10 cellular contexts compared by ENCODE assay signal in genomic region chr5:140568664-140569063, GRCh38. TPM values are rescaled to one million over a fixed set of nuclear protein-coding genes. Genes with fewer than 3 reads are reported as not detected.
DNase-seq lines count a peak whose midpoint lies in the region; ATAC-seq and TF ChIP-seq lines count a peak whose summit lies in the region.
"Had no signal": no experiment of that assay in that cellular context is flagged by ENCODE, and none has a peak within 500 bp of the region (broad histone marks: within the 10 kb centered on the region; RNA-seq: fewer than 3 reads in every experiment).

No MANE protein-coding gene starts in this region.

- peak overlapping the region; percentile 5 for H3K9ac ChIP-seq in fibroblast of lung (ENCODE audit: insufficient read depth, low read length)
- H3K9ac ChIP-seq: GM23248 had no signal

- CTCF ChIA-PET in Caco-2 (lab: Charles Lee) (no interaction called here), T-cell (lab: Charles Lee) (interaction anchor here (1.0 to 1.4 kb wide), 2 partner anchors 22 to 66 kb away, joined by 4 read pairs; no protein-coding TSS in a partner anchor)

- no peaks in the 10 kb centered on the region for H3K9me3 Mint-ChIP-seq in Caco-2 (ENCODE audit: unreplicated experiment)
- no peaks in the 10 kb centered on the region for H3K9me3 Mint-ChIP-seq in T-cell

- H2AFZ ChIP-seq in fibroblast of lung (ENCODE audit: low read length), result no peak overlapping the region
- H2AFZ ChIP-seq: GM23248 had no signal

- no peaks in the 10 kb centered on the region for H4K20me1 ChIP-seq in fibroblast of lung (ENCODE audit: control insufficient read depth, extremely low read depth, insufficient read depth, low read length)

- H3K4me3 Mint-ChIP-seq in Caco-2 (ENCODE audit: unreplicated experiment), result no peak overlapping the region
- peak overlapping the region; percentile 67 to 75 (median 70) for H3K4me3 Mint-ChIP-seq in T-cell

- no peaks in the 10 kb centered on the region for H3K27me3 ChIP-seq in Caco-2 (replicated peaks; ENCODE audit: control insufficient read depth, insufficient read depth, low read length)
- H3K27me3 ChIP-seq in fibroblast of lung (ENCODE audit: control insufficient read depth, insufficient read depth, low read length), result no peaks in the 10 kb centered on the region

- intact Hi-C loops in Caco-2 (cut with micrococcal nuclease; ENCODE audit: unreplicated experiment), result no loop called here

- H3K9me3 ChIP-seq in Caco-2, result no peaks in the 10 kb centered on the region
- H3K9me3 ChIP-seq in fibroblast of lung (ENCODE audit: control insufficient read depth, insufficient read depth, low read depth, low read length), result no peaks in the 10 kb centered on the region

- POLR2A ChIA-PET in Caco-2 (lab: Charles Lee) (no interaction called here), T-cell (lab: Charles Lee) (interaction anchor here in 1 of 2 donors (0.6 to 0.7 kb wide), 2 partner anchors 162 to 168 kb away, joined by 3 read pairs; no protein-coding TSS in a partner anchor)

- DNase-seq in Caco-2, result no peak
- DNase-seq in T-cell, result no peak
- no peak for DNase-seq in fibroblast of lung (ENCODE audit: low read depth in 2 of 2)
- DNase-seq in NCI-H345 treated with DMSO at 0.1 percent for 48 hours (lab: John Stamatoyannopoulos, UW; ENCODE audit: unreplicated experiment), result no peak
- DNase-seq in NOMO-1 treated with DMSO at 0.1 percent for 48 hours (lab: John Stamatoyannopoulos, UW; ENCODE audit: unreplicated experiment), result no peak
- no peak for DNase-seq in foreskin fibroblast
- DNase-seq in C1 segment of cervical spinal cord (lab: John Stamatoyannopoulos, UW), result no peak
- DNase-seq: GM23248, NCI-H526 treated with DMSO at 0.1 percent for 48 hours had no signal

- H3K27ac ChIP-seq in fibroblast of lung (ENCODE audit: insufficient read depth, low read length), result no peak overlapping the region
- peak overlapping the region in 19 of 21 experiments; percentile 24 to 79 (median 59) for H3K27ac ChIP-seq in skin epidermis
- H3K27ac ChIP-seq: GM23248 had no signal

- H3K27ac Mint-ChIP-seq in Caco-2 (ENCODE audit: unreplicated experiment) (no peak overlapping the region), T-cell (peak overlapping the region; percentile 98 to 99)

- no peak overlapping the region for H3K4me2 ChIP-seq in fibroblast of lung (ENCODE audit: extremely low read depth, insufficient read depth, low read length)

- BruUV-seq in Caco-2 (replicated peaks; lab: Mats Ljungman, UMichigan), result TSS peak; percentile 1

- no peak for TF ChIP-seq CTCF in Caco-2 (IDR thresholded peaks at IDR 0.05; ENCODE audit: insufficient read depth in 1 of 2, low read depth in 1 of 2, low read length in 1 of 2, severe bottlenecking in 1 of 2, unreplicated experiment in 1 of 2)
- TF ChIP-seq CTCF in fibroblast of lung (conservative IDR thresholded peaks at IDR 0.05 in 1 of 2, IDR thresholded peaks at IDR 0.05 in 1 of 2; ENCODE audit: low read depth in 1 of 2, low read length in 2 of 2), result no peak
- no peak for TF ChIP-seq CTCF in foreskin fibroblast (IDR thresholded peaks at IDR 0.05; ENCODE audit: low read depth, low read length)

- H3K4me1 Mint-ChIP-seq in Caco-2 (ENCODE audit: low read depth, unreplicated experiment) (peaks cover 13% of the 10 kb centered on the region), T-cell (peaks cover 53 to 66% (median 59%) of the 10 kb centered on the region in 3 donors)

- H3K36me3 ChIP-seq in Caco-2 (ENCODE audit: control insufficient read depth, insufficient read depth, low read length) (no peaks in the 10 kb centered on the region), fibroblast of lung (ENCODE audit: control insufficient read depth, insufficient read depth, low read length) (peaks cover 21% of the 10 kb centered on the region)

- H3K79me2 ChIP-seq in fibroblast of lung (ENCODE audit: control insufficient read depth, insufficient read depth, low read length), result peaks cover 29% of the 10 kb centered on the region

- peaks cover under 1% of the 10 kb centered on the region; the same call in 1 of the 2 replicates for H3K4me1 ChIP-seq in Caco-2
- peaks cover 9% of the 10 kb centered on the region for H3K4me1 ChIP-seq in fibroblast of lung (ENCODE audit: control insufficient read depth, extremely low read depth, insufficient read depth, low read length)

- ATAC-seq in T-cell (replicated peaks in 1 of 4), result no peak

- H3K36me3 Mint-ChIP-seq in Caco-2 (ENCODE audit: insufficient read depth, unreplicated experiment), result peaks cover 50% of the 10 kb centered on the region
- H3K36me3 Mint-ChIP-seq in T-cell, result peaks cover 21% of the 10 kb centered on the region

- H3K4me3 ChIP-seq in Caco-2 (ENCODE audit: low read depth, low read length) (no peak overlapping the region), fibroblast of lung (replicated peaks in 1 of 4; ENCODE audit: control extremely low read depth in 1 of 4, insufficient read depth in 1 of 4, low read depth in 3 of 4, low read length in 4 of 4) (no peak overlapping the region), skin epidermis (no peak overlapping the region), foreskin fibroblast (ENCODE audit: low read depth in 1 of 2, low read length in 2 of 2) (no peak overlapping the region)
- H3K4me3 ChIP-seq: GM23248 had no signal

- H3K27me3 Mint-ChIP-seq in Caco-2 (ENCODE audit: insufficient read depth, unreplicated experiment), result no peaks in the 10 kb centered on the region
- H3K27me3 Mint-ChIP-seq in T-cell, result no peaks in the 10 kb centered on the region

RNA-seq across cellular contexts. Expression of gene SLC35A4, which starts 4.0 kb away (rescaled TPM):
- 79.5 and 91.3 TPM in 2 replicates for total RNA-seq in Caco-2 (2022)
- total RNA-seq in T-cell, result 10 to 100 TPM; 47.7 to 75.2 (median 72.4) TPM
- 9.0 and 21.5 TPM in 2 replicates for total RNA-seq in fibroblast of lung
- 79.2 and 111 TPM in 2 replicates for polyA plus RNA-seq in fibroblast of lung
- 60.6 and 73.2 TPM in 2 replicates for polyA plus RNA-seq in fibroblast of lung (2012)
- 323 and 347 TPM in 2 replicates for polyA minus RNA-seq in fibroblast of lung (ENCODE audit: low replicate concordance)

RNA-seq across cellular contexts. Expression of gene APBB3, which starts 4.3 kb away (rescaled TPM):
- total RNA-seq in Caco-2 (2022) (23.4 and 25.1 TPM in 2 replicates), T-cell (10 to 100 TPM; 53.9 to 70.5 (median 64.1) TPM), fibroblast of lung (18.0 and 19.8 TPM in 2 replicates)
- 8.7 and 11.7 TPM in 2 replicates for polyA plus RNA-seq in fibroblast of lung
- 6.0 and 8.6 TPM in 2 replicates for polyA plus RNA-seq in fibroblast of lung (2012)
- polyA minus RNA-seq in fibroblast of lung (ENCODE audit: low replicate concordance), result 16.5 and 24.6 TPM in 2 replicates

RNA-seq across cellular contexts. Expression of gene SRA1, which starts 11.4 kb away (rescaled TPM):
- total RNA-seq in Caco-2 (2022) (44.0 and 50.3 TPM in 2 replicates), T-cell (10 to 100 TPM; 26.8 to 30.5 (median 28.4) TPM), fibroblast of lung (28.0 and 39.1 TPM in 2 replicates)
- 55.5 and 72.3 TPM in 2 replicates for polyA plus RNA-seq in fibroblast of lung
- 47.3 and 57.8 TPM in 2 replicates for polyA plus RNA-seq in fibroblast of lung (2012)
- 13.7 and 25.4 TPM in 2 replicates for polyA minus RNA-seq in fibroblast of lung (ENCODE audit: low replicate concordance)

RNA-seq across cellular contexts. Expression of gene EIF4EBP3, which starts 21.2 kb away (rescaled TPM):
- total RNA-seq in Caco-2 (2022) (7.6 and 8.0 TPM in 2 replicates), T-cell (10 to 100 TPM; 10.6 to 23.6 (median 20.4) TPM), fibroblast of lung (1.8 and 2.3 TPM in 2 replicates)
- polyA plus RNA-seq in fibroblast of lung, result 3.0 and 3.1 TPM in 2 replicates
- 8.2 and 9.5 TPM in 2 replicates for polyA plus RNA-seq in fibroblast of lung (2012)
- polyA minus RNA-seq in fibroblast of lung (ENCODE audit: low replicate concordance), result 6.2 TPM in 1 of 2 replicates, not detected in the other
